Comparison of ENCODE assay signal across 9 cellular contexts in genomic region chr4:98245226-98245625, GRCh38.
"Had no signal": no experiment of that assay in that cellular context is flagged by ENCODE, and none has a peak within 500 bp of the region (broad histone marks: within the 10 kb centered on the region; RNA-seq: fewer than 3 reads in every experiment).

No MANE protein-coding gene starts in this region.

- H2AFZ ChIP-seq: GM23338 had no signal

- H3K4me2 ChIP-seq: GM23338 had no signal

- FAIRE-seq: H1, H54, HTR-8/SVneo, K562 had no signal

- H3K4me3 Mint-ChIP-seq: GM23338, H9 had no signal

- H3K27ac Mint-ChIP-seq: GM23338, H9 had no signal

- H3K4me3 ChIP-seq: GM23338, K562 had no signal

- DNase-seq: H9, HCEC 1CT, IMR-90, KG1 had no signal

- ATAC-seq: GM23338, K562 had no signal

- H3K9me3 Mint-ChIP-seq: GM23338, H9 had no signal

- H3K4me1 Mint-ChIP-seq: GM23338, H9 had no signal
